In genomic region chr17:48282303-48282702, GRCh38 we compare ENCODE assay signal across 19 cellular contexts.
"Had no signal": no experiment of that assay in that cellular context is flagged by ENCODE, and none has a peak within 500 bp of the region (broad histone marks: within the 10 kb centered on the region; RNA-seq: fewer than 3 reads in every experiment).

No MANE protein-coding gene starts in this region.

- H3K27ac Mint-ChIP-seq: dendritic cell treated with granulocyte-macrophage colony-stimulating factor and Interleukin-4, amounts not matched to agents 40 ng/mL and 50 ng/mL, for 4 days; neural progenitor cell; type B pancreatic cell had no signal

- DNase-seq: erythroblast; foreskin melanocyte; heart left ventricle; hippocampal formation; islet precursor cell; mammary epithelial cell; nucleus accumbens; ovary; right cardiac atrium; small intestine; stimulated activated CD4-positive, alpha-beta T cell treated with anti-CD3 and anti-CD28 coated beads, Interleukin-12 subunit alpha, Interleukin-12 subunit beta, amount 100 ng/mL, for 4 hours; stimulated activated CD4-positive, alpha-beta T cell treated with anti-CD3 and anti-CD28 coated beads, Interleukin-2, amount 100 ng/mL, for 48 hours; stimulated activated naive CD4-positive, alpha-beta T cell treated with Interleukin-2 at 50 U/mL for 16 hours; thyroid gland had no signal

- H3K27ac ChIP-seq: heart left ventricle, neural progenitor cell, ovary, thyroid gland had no signal

- H3K4me1 ChIP-seq: neural progenitor cell, thyroid gland had no signal

- H3K27me3 ChIP-seq: ovary had no signal

- ATAC-seq: heart left ventricle, left lobe of liver, right cardiac atrium had no signal

- H3K4me1 Mint-ChIP-seq: neural progenitor cell had no signal

- H3K4me3 ChIP-seq: heart left ventricle, neural progenitor cell, ovary, thyroid gland had no signal

- H3K9me3 Mint-ChIP-seq: dendritic cell treated with granulocyte-macrophage colony-stimulating factor and Interleukin-4, amounts not matched to agents 40 ng/mL and 50 ng/mL, for 4 days; natural killer cell treated with Interleukin-12 subunit alpha and Interleukin-12 subunit beta and Interleukin-15 and Interleukin-18, amount 100 ng/mL, for 72 hours; neural progenitor cell; type B pancreatic cell had no signal

- H3K27me3 Mint-ChIP-seq: natural killer cell treated with Interleukin-12 subunit alpha and Interleukin-12 subunit beta and Interleukin-15 and Interleukin-18, amount 100 ng/mL, for 72 hours had no signal

- H3K36me3 Mint-ChIP-seq: natural killer cell treated with Interleukin-12 subunit alpha and Interleukin-12 subunit beta and Interleukin-15 and Interleukin-18, amount 100 ng/mL, for 72 hours; neural progenitor cell; type B pancreatic cell had no signal

- H3K9me3 ChIP-seq: heart left ventricle, ovary, thyroid gland had no signal

- H3K4me3 Mint-ChIP-seq: dendritic cell treated with granulocyte-macrophage colony-stimulating factor and Interleukin-4, amounts not matched to agents 40 ng/mL and 50 ng/mL, for 4 days; natural killer cell treated with Interleukin-12 subunit alpha and Interleukin-12 subunit beta and Interleukin-15 and Interleukin-18, amount 100 ng/mL, for 72 hours; neural progenitor cell; type B pancreatic cell had no signal

- H3K36me3 ChIP-seq: heart left ventricle, neural progenitor cell, ovary, thyroid gland had no signal
